22 cellular contexts compared by ENCODE assay signal in the genomic region with DNA sequence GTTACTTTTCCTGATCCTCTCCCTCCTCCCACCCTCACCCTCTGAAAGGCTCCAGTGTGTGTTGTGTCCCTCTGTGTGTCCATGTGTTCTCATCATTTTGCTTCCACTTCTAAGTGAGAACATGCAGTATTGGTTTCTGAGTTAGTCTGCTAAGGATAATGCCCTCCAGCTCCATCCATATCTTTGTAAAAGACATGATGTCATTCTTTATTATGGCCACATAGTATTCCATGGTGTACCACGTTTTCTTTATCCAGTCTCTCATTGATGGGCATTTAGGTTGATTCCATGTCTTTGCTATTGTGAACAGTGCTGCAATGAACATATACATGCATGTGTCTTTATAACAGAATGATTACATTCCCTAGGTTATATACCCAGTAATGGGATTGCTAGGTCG. TPM values are rescaled to one million over a fixed set of nuclear protein-coding genes. Genes with fewer than 3 reads are reported as not detected.
DNase-seq lines count a peak whose midpoint lies in the region; ATAC-seq, FAIRE-seq and TF ChIP-seq lines count a peak whose summit lies in the region.
"Had no signal": no experiment of that assay in that cellular context is flagged by ENCODE, and none has a peak within 500 bp of the region (broad histone marks: within the 10 kb centered on the region; RNA-seq: fewer than 3 reads in every experiment).

No MANE protein-coding gene starts in this region.

- TF ChIP-seq RAD21 in A549 (conservative IDR thresholded peaks at IDR 0.05 in 1 of 2, IDR thresholded peaks at IDR 0.05 in 1 of 2) (no peak), SK-N-SH (IDR thresholded peaks at IDR 0.05; ENCODE audit: low read length) (no peak)

- intact Hi-C loops in CD8-positive, alpha-beta T cell (cut with DNase I, micrococcal nuclease), result no loop called here
- intact Hi-C loops in activated T-helper 2 cell treated with anti-CD3 and anti-CD28 coated beads, Interferon-gamma antibody, Interleukin-2, Interleukin-4, amounts not matched to agents 10 μg/mL and 5 μg/mL and 100 μg/mL, durations not matched to agents 14 hours and 24 hours and 36 hours (cut with micrococcal nuclease), result no loop called here

- no peaks in the 10 kb centered on the region for H3K9me3 ChIP-seq in A549
- no peaks in the 10 kb centered on the region for H3K9me3 ChIP-seq in CD8-positive, alpha-beta T cell (ENCODE audit: low read length)
- no peaks in the 10 kb centered on the region for H3K9me3 ChIP-seq in SK-N-SH
- H3K9me3 ChIP-seq: BLaER1 had no signal

- peaks cover 5% of the 10 kb centered on the region for H3F3A ChIP-seq in SK-N-SH (replicated peaks; ENCODE audit: insufficient read depth)

- WGBS in A549 (ENCODE audit: missing lambda C conversion rate), result 62% methylated on average over 2 of the region's 2 CpGs
- 85% methylated on average over 2 of the region's 2 CpGs for WGBS in SK-N-SH (ENCODE audit: low lambda C conversion rate)

- H3K79me2 ChIP-seq in SK-N-SH (ENCODE audit: insufficient read depth), result no peaks in the 10 kb centered on the region

- H3K4me3 ChIP-seq in A549 (no peak overlapping the region), SK-N-SH (ENCODE audit: low read depth in 2 of 2, low read length in 1 of 2) (no peak overlapping the region)
- no peak overlapping the region for H3K4me3 ChIP-seq in CD8-positive, alpha-beta T cell (ENCODE audit: low read depth, low read length)
- H3K4me3 ChIP-seq: BLaER1, GM12878, K562 had no signal

- TF ChIP-seq EP300 in A549 (IDR thresholded peaks at IDR 0.05) (no peak), SK-N-SH (IDR thresholded peaks at IDR 0.05; ENCODE audit: borderline replicate concordance in 1 of 2, low read depth in 1 of 2, low read length in 1 of 2) (no peak)

- H3K9ac ChIP-seq in SK-N-SH, result no peak overlapping the region
- H3K9ac ChIP-seq: BLaER1 had no signal

- no peak overlapping the region for H3K4me3 Mint-ChIP-seq in CD8-positive, alpha-beta T cell
- no peak overlapping the region for H3K4me3 Mint-ChIP-seq in activated T-helper 2 cell treated with anti-CD3 and anti-CD28 coated beads, Interferon-gamma antibody, Interleukin-2, Interleukin-4, amounts not matched to agents 10 μg/mL and 5 μg/mL and 100 μg/mL, durations not matched to agents 14 hours and 24 hours and 36 hours (ENCODE audit: low read depth)
- H3K4me3 Mint-ChIP-seq in progenitor cell of endocrine pancreas (ENCODE audit: low read depth), result no peak overlapping the region
- H3K4me3 Mint-ChIP-seq in activated T-helper 17 cell treated with anti-CD3 and anti-CD28 coated beads, Interleukin-2, amount 50 U/mL, for 72 hours, result no peak overlapping the region
- H3K4me3 Mint-ChIP-seq: CD8-positive, alpha-beta memory T cell; H9 had no signal

- H2AFZ ChIP-seq in SK-N-SH (ENCODE audit: low read depth), result no peak overlapping the region

- peaks cover 57% of the 10 kb centered on the region for H3K36me3 Mint-ChIP-seq in CD8-positive, alpha-beta T cell
- H3K36me3 Mint-ChIP-seq in activated T-helper 2 cell treated with anti-CD3 and anti-CD28 coated beads, Interferon-gamma antibody, Interleukin-2, Interleukin-4, amounts not matched to agents 10 μg/mL and 5 μg/mL and 100 μg/mL, durations not matched to agents 14 hours and 24 hours and 36 hours (ENCODE audit: low read depth), result peaks cover 30% of the 10 kb centered on the region
- peaks cover 14% of the 10 kb centered on the region for H3K36me3 Mint-ChIP-seq in progenitor cell of endocrine pancreas (ENCODE audit: insufficient read depth)
- H3K36me3 Mint-ChIP-seq in activated T-helper 17 cell treated with anti-CD3 and anti-CD28 coated beads, Interleukin-2, amount 50 U/mL, for 72 hours (ENCODE audit: low read depth), result peaks cover 42% of the 10 kb centered on the region

- no peak for DNase-seq in A549 (ENCODE audit: low read depth in 1 of 2, low spot score in 1 of 2)
- no peak for DNase-seq in CD8-positive, alpha-beta T cell
- no peak for DNase-seq in activated T-helper 2 cell treated with anti-CD3 and anti-CD28 coated beads, Interferon-gamma antibody, Interleukin-2, Interleukin-4, amounts not matched to agents 10 μg/mL and 5 μg/mL and 100 μg/mL, durations not matched to agents 14 hours and 24 hours and 36 hours (ENCODE audit: low spot score)
- DNase-seq in progenitor cell of endocrine pancreas (ENCODE audit: low spot score, unreplicated experiment), result no peak
- no peak for DNase-seq in SK-N-SH
- no peak for DNase-seq in AG20443 (ENCODE audit: low spot score)
- DNase-seq: CD8-positive, alpha-beta memory T cell; COR-L47; DMS 273 treated with DMSO at 0.1 percent for 48 hours; DMS53; DND-41; EL; H9; IMR-90 had no signal

- TF ChIP-seq POLR2A in A549 (IDR thresholded peaks at IDR 0.05; ENCODE audit: low read length), result no peak

- CTCF ChIA-PET in A549 (lab: Yijun Ruan, JAX), result interaction anchor here (1.0 to 1.5 kb wide), 3 partner anchors 10 to 53 kb away, joined by 3 read pairs; no protein-coding TSS in a partner anchor
- CTCF ChIA-PET in CD8-positive, alpha-beta T cell (lab: Charles Lee), result no interaction called here
- CTCF ChIA-PET in SK-N-SH (lab: Yijun Ruan, JAX), result no interaction called here

- no peaks in the 10 kb centered on the region for H3K4me1 ChIP-seq in A549
- no peaks in the 10 kb centered on the region for H3K4me1 ChIP-seq in CD8-positive, alpha-beta T cell (ENCODE audit: insufficient read depth, low read length)
- no peaks in the 10 kb centered on the region; a peak in 2 of 4 replicates for H3K4me1 ChIP-seq in SK-N-SH (ENCODE audit: control insufficient read depth in 1 of 2, insufficient read depth in 2 of 2, low read depth in 1 of 2, low read length in 1 of 2)
- H3K4me1 ChIP-seq: BLaER1 had no signal

- H3K27me3 Mint-ChIP-seq in CD8-positive, alpha-beta T cell (ENCODE audit: low read depth), result no peaks in the 10 kb centered on the region
- no peaks in the 10 kb centered on the region for H3K27me3 Mint-ChIP-seq in activated T-helper 2 cell treated with anti-CD3 and anti-CD28 coated beads, Interferon-gamma antibody, Interleukin-2, Interleukin-4, amounts not matched to agents 10 μg/mL and 5 μg/mL and 100 μg/mL, durations not matched to agents 14 hours and 24 hours and 36 hours (ENCODE audit: low read depth)
- no peaks in the 10 kb centered on the region for H3K27me3 Mint-ChIP-seq in progenitor cell of endocrine pancreas
- no peaks in the 10 kb centered on the region for H3K27me3 Mint-ChIP-seq in activated T-helper 17 cell treated with anti-CD3 and anti-CD28 coated beads, Interleukin-2, amount 50 U/mL, for 72 hours
- H3K27me3 Mint-ChIP-seq: CD8-positive, alpha-beta memory T cell had no signal

- no peak for ATAC-seq in A549
- ATAC-seq in CD8-positive, alpha-beta T cell, result no peak
- ATAC-seq in activated T-helper 17 cell treated with anti-CD3 and anti-CD28 coated beads, Interleukin-2, amount 50 U/mL, for 72 hours (replicated peaks), result no peak
- ATAC-seq: GM12878, K562 had no signal

- H3K27ac Mint-ChIP-seq in CD8-positive, alpha-beta T cell, result peak overlapping the region; percentile 60
- peak overlapping the region; percentile 31 for H3K27ac Mint-ChIP-seq in activated T-helper 2 cell treated with anti-CD3 and anti-CD28 coated beads, Interferon-gamma antibody, Interleukin-2, Interleukin-4, amounts not matched to agents 10 μg/mL and 5 μg/mL and 100 μg/mL, durations not matched to agents 14 hours and 24 hours and 36 hours
- H3K27ac Mint-ChIP-seq in progenitor cell of endocrine pancreas, result peak overlapping the region; percentile 62
- no peak overlapping the region for H3K27ac Mint-ChIP-seq in activated T-helper 17 cell treated with anti-CD3 and anti-CD28 coated beads, Interleukin-2, amount 50 U/mL, for 72 hours
- H3K27ac Mint-ChIP-seq: H9 had no signal

- no peaks in the 10 kb centered on the region for H3K9me3 Mint-ChIP-seq in CD8-positive, alpha-beta T cell
- no peaks in the 10 kb centered on the region for H3K9me3 Mint-ChIP-seq in activated T-helper 2 cell treated with anti-CD3 and anti-CD28 coated beads, Interferon-gamma antibody, Interleukin-2, Interleukin-4, amounts not matched to agents 10 μg/mL and 5 μg/mL and 100 μg/mL, durations not matched to agents 14 hours and 24 hours and 36 hours
- H3K9me3 Mint-ChIP-seq in progenitor cell of endocrine pancreas (ENCODE audit: low read depth), result no peaks in the 10 kb centered on the region
- H3K9me3 Mint-ChIP-seq in activated T-helper 17 cell treated with anti-CD3 and anti-CD28 coated beads, Interleukin-2, amount 50 U/mL, for 72 hours, result no peaks in the 10 kb centered on the region
- H3K9me3 Mint-ChIP-seq: CD8-positive, alpha-beta memory T cell; H9 had no signal

- no peaks in the 10 kb centered on the region for H4K20me1 ChIP-seq in SK-N-SH (ENCODE audit: insufficient read depth)
- H4K20me1 ChIP-seq: BLaER1 had no signal

- POLR2A ChIA-PET in A549 (lab: Yijun Ruan, JAX), result no interaction called here
- POLR2A ChIA-PET in CD8-positive, alpha-beta T cell (lab: Charles Lee), result no interaction called here
- POLR2A ChIA-PET in SK-N-SH (lab: Yijun Ruan, JAX), result interaction anchor here (0.6 kb wide), 1 partner anchor 20 kb away, joined by 3 read pairs; no protein-coding TSS in a partner anchor

- H3K36me3 ChIP-seq in CD8-positive, alpha-beta T cell (ENCODE audit: insufficient read depth, low read length), result peaks cover 9% of the 10 kb centered on the region
- H3K36me3 ChIP-seq in SK-N-SH (replicated peaks in 1 of 2; ENCODE audit: control insufficient read depth in 1 of 2, insufficient read depth in 2 of 2, low read length in 1 of 2), result peaks cover 19 to 34% of the 10 kb centered on the region in 2 experiments

- no peak for TF ChIP-seq CTCF in A549 (IDR thresholded peaks at IDR 0.05)
- TF ChIP-seq CTCF in CD8-positive, alpha-beta T cell (IDR thresholded peaks at IDR 0.05), result no peak
- no peak for TF ChIP-seq CTCF in progenitor cell of endocrine pancreas (IDR thresholded peaks at IDR 0.05; ENCODE audit: unreplicated experiment)
- no peak for TF ChIP-seq CTCF in SK-N-SH (IDR thresholded peaks at IDR 0.05)

- no peak overlapping the region for H3K27ac ChIP-seq in A549
- H3K27ac ChIP-seq in CD8-positive, alpha-beta T cell (ENCODE audit: low read depth, low read length), result no peak overlapping the region
- no peak overlapping the region for H3K27ac ChIP-seq in SK-N-SH (ENCODE audit: low read depth in 2 of 2, low read length in 1 of 2)
- H3K27ac ChIP-seq: BLaER1, HL-60 had no signal

- peak; percentile 28 for FAIRE-seq in A549 (lab: Jason Lieb, UNC)
- FAIRE-seq: A204.1, GM19239, H1, K562 had no signal

- H3K9me2 ChIP-seq in SK-N-SH, result no peaks in the 10 kb centered on the region

- no peaks in the 10 kb centered on the region for H3K27me3 ChIP-seq in CD8-positive, alpha-beta T cell (ENCODE audit: insufficient read depth, low read length)
- no peaks in the 10 kb centered on the region for H3K27me3 ChIP-seq in SK-N-SH (ENCODE audit: insufficient read depth)
- H3K27me3 ChIP-seq: BLaER1 had no signal

- no peak overlapping the region for H3K4me2 ChIP-seq in A549
- no peak overlapping the region for H3K4me2 ChIP-seq in SK-N-SH
- H3K4me2 ChIP-seq: BLaER1 had no signal

- H3K4me1 Mint-ChIP-seq in CD8-positive, alpha-beta T cell (ENCODE audit: low read depth), result no peaks in the 10 kb centered on the region
- H3K4me1 Mint-ChIP-seq in activated T-helper 2 cell treated with anti-CD3 and anti-CD28 coated beads, Interferon-gamma antibody, Interleukin-2, Interleukin-4, amounts not matched to agents 10 μg/mL and 5 μg/mL and 100 μg/mL, durations not matched to agents 14 hours and 24 hours and 36 hours (ENCODE audit: low read depth), result no peaks in the 10 kb centered on the region
- peaks cover 27% of the 10 kb centered on the region for H3K4me1 Mint-ChIP-seq in progenitor cell of endocrine pancreas (ENCODE audit: low read depth)
- H3K4me1 Mint-ChIP-seq in activated T-helper 17 cell treated with anti-CD3 and anti-CD28 coated beads, Interleukin-2, amount 50 U/mL, for 72 hours, result no peaks in the 10 kb centered on the region
- H3K4me1 Mint-ChIP-seq: H9 had no signal

RNA-seq across cellular contexts. Expression of a gene that starts 51.9 kb away (rescaled TPM):
- 11.6 and 15.1 TPM in 2 replicates for polyA plus RNA-seq in A549 (2011; rRNA removed)
- polyA plus RNA-seq in A549 (2012; cell fraction: cytosol; rRNA removed), result 1.3 and 1.7 TPM in 2 replicates
- polyA plus RNA-seq in A549 (2012; cell fraction: nucleus; rRNA removed), result 0.82 and 1.1 TPM in 2 replicates
- 6.6 to 8.0 TPM (median 7.3 TPM) in 3 replicates for polyA plus RNA-seq in A549 (2017; fragmentation: RNase III; extraction: RNeasy Plus Mini Kit Qiagen cat#74134 plus additional on column Dnase treatment)
- 2.1 and 2.5 TPM in 2 replicates for polyA minus RNA-seq in A549 (2011; rRNA and poly(A)+ RNA removed)
- total RNA-seq in CD8-positive, alpha-beta T cell, result 1 to 10 TPM; 1.4 to 1.5 TPM
- 3.9 and 4.1 TPM in 2 replicates for total RNA-seq in activated T-helper 2 cell treated with anti-CD3 and anti-CD28 coated beads, Interferon-gamma antibody, Interleukin-2, Interleukin-4, amounts not matched to agents 10 μg/mL and 5 μg/mL and 100 μg/mL, durations not matched to agents 14 hours and 24 hours and 36 hours
- total RNA-seq in progenitor cell of endocrine pancreas, result 12.7 and 12.9 TPM in 2 replicates
- 5.6 and 9.2 TPM in 2 replicates for polyA plus RNA-seq in SK-N-SH (2012; rRNA removed)
- 11.6 and 12.0 TPM in 2 replicates for polyA plus RNA-seq in SK-N-SH (2012; cell fraction: cytosol; rRNA removed)
- polyA plus RNA-seq in SK-N-SH (2012; cell fraction: nucleus; rRNA removed), result 2.1 and 6.7 TPM in 2 replicates
- total RNA-seq in activated T-helper 17 cell treated with anti-CD3 and anti-CD28 coated beads, Interleukin-2, amount 50 U/mL, for 72 hours, result 1 to 10 TPM; 2.8 to 3.8 TPM
